1 cellular context compared by ENCODE assay signal in the genomic region with DNA sequence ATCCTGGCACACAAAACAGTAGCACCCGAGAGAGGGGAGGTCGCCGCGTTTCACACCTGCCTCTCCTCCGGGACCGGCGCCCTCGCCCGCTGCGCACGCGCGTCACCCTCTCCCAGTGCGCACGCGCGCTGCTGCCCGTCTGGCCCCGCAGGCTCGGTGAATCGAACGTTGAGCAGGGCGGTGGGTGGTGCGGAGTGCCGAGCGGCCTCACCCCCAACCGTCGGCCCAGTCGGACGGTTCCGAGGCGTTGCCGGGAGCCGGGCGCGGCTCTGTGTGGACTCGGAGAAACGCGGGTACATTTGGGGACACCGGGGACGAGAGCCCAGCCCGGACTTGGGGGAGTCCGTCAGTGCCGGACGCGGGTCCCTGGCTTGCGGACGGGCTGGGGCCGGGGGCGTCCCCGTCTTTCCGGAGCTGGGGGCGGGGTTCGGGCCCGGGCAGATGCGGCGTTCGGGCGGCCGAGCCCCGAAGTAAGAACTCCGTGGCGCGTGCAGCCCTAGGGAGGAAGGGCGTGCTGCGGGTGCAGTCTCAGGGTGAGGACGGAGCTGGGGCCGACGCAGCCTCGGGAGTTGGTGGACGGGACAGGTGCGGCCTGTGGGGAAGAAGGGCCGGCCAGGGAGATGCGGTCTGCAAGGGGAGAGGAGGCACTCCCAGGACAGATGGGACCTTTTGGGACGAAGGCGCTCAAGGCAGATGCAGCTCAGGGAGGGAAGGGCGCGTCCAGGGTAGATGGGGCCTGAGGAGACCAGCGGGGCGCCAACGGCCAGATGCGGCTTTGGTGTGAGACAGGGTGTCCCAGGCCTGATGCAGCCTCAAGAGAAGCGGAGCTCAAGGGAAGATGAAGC.
TF ChIP-seq lines count a peak whose summit lies in the region.

A gene with protein sequence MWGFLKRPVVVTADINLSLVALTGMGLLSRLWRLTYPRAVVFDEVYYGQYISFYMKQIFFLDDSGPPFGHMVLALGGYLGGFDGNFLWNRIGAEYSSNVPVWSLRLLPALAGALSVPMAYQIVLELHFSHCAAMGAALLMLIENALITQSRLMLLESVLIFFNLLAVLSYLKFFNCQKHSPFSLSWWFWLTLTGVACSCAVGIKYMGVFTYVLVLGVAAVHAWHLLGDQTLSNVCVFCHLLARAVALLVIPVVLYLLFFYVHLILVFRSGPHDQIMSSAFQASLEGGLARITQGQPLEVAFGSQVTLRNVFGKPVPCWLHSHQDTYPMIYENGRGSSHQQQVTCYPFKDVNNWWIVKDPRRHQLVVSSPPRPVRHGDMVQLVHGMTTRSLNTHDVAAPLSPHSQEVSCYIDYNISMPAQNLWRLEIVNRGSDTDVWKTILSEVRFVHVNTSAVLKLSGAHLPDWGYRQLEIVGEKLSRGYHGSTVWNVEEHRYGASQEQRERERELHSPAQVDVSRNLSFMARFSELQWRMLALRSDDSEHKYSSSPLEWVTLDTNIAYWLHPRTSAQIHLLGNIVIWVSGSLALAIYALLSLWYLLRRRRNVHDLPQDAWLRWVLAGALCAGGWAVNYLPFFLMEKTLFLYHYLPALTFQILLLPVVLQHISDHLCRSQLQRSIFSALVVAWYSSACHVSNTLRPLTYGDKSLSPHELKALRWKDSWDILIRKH (plus strand): TSS at position 138 of the 845 bp plus-strand sequence. CDS start 1,301 bp downstream, outside the sequence.

TF ChIP-seq in K562, 482 proteins besides CTCF, POLR2A, EP300 and RAD21 (continued from another document):
- TF ChIP-seq, protein P1, sequence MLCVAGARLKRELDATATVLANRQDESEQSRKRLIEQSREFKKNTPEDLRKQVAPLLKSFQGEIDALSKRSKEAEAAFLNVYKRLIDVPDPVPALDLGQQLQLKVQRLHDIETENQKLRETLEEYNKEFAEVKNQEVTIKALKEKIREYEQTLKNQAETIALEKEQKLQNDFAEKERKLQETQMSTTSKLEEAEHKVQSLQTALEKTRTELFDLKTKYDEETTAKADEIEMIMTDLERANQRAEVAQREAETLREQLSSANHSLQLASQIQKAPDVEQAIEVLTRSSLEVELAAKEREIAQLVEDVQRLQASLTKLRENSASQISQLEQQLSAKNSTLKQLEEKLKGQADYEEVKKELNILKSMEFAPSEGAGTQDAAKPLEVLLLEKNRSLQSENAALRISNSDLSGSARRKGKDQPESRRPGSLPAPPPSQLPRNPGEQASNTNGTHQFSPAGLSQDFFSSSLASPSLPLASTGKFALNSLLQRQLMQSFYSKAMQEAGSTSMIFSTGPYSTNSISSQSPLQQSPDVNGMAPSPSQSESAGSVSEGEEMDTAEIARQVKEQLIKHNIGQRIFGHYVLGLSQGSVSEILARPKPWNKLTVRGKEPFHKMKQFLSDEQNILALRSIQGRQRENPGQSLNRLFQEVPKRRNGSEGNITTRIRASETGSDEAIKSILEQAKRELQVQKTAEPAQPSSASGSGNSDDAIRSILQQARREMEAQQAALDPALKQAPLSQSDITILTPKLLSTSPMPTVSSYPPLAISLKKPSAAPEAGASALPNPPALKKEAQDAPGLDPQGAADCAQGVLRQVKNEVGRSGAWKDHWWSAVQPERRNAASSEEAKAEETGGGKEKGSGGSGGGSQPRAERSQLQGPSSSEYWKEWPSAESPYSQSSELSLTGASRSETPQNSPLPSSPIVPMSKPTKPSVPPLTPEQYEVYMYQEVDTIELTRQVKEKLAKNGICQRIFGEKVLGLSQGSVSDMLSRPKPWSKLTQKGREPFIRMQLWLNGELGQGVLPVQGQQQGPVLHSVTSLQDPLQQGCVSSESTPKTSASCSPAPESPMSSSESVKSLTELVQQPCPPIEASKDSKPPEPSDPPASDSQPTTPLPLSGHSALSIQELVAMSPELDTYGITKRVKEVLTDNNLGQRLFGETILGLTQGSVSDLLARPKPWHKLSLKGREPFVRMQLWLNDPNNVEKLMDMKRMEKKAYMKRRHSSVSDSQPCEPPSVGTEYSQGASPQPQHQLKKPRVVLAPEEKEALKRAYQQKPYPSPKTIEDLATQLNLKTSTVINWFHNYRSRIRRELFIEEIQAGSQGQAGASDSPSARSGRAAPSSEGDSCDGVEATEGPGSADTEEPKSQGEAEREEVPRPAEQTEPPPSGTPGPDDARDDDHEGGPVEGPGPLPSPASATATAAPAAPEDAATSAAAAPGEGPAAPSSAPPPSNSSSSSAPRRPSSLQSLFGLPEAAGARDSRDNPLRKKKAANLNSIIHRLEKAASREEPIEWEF (CRISPR knock-in tag; IDR thresholded peaks at IDR 0.05) = no peak
- TF ChIP-seq CCNT2 (IDR thresholded peaks at IDR 0.05; ENCODE audit: borderline replicate concordance, extremely low read depth, insufficient read length, low read depth, low read length) (peak; percentile 51), NBN (IDR thresholded peaks at IDR 0.05; ENCODE audit: low read depth) (no peak), ILF3 (IDR thresholded peaks at IDR 0.05; ENCODE audit: borderline replicate concordance) (no peak), TAF7 (tag; IDR thresholded peaks at IDR 0.05) (no peak), LARP7 (IDR thresholded peaks at IDR 0.05) (no peak), ILK (tag; IDR thresholded peaks at IDR 0.05; ENCODE audit: borderline replicate concordance, low read depth) (no peak), NUFIP1 (IDR thresholded peaks at IDR 0.05; ENCODE audit: partially characterized antibody) (no peak), LEF1 (IDR thresholded peaks at IDR 0.05) (no peak), STAT5B (CRISPR knock-in tag; IDR thresholded peaks at IDR 0.05) (no peak), KAT8 (IDR thresholded peaks at IDR 0.05; ENCODE audit: low read depth) (no peak), PRPF4 (IDR thresholded peaks at IDR 0.05; ENCODE audit: insufficient read depth, low read depth, low read length, poor library complexity, severe bottlenecking) (no peak), ADNP (tag; IDR thresholded peaks at IDR 0.05) (no peak), CREM (IDR thresholded peaks at IDR 0.05; ENCODE audit: low read depth) (peak; percentile 70), CBX8 (IDR thresholded peaks at IDR 0.05; ENCODE audit: borderline replicate concordance, extremely low read depth, low read depth, low read length, poor library complexity, severe bottlenecking) (no peak), CHCHD3 (CRISPR knock-in tag; IDR thresholded peaks at IDR 0.05) (no peak), CHD4 (IDR thresholded peaks at IDR 0.05; ENCODE audit: insufficient read depth, insufficient replicate concordance, low read depth, low read length, poor library complexity, severe bottlenecking) (no peak), SRSF7 (optimal IDR thresholded peaks at IDR 0.05; ENCODE audit: low read depth, low read length) (peak; percentile 17), NCOA6 (IDR thresholded peaks at IDR 0.05) (peak; percentile 88), POLR3A (IDR thresholded peaks at IDR 0.05; ENCODE audit: borderline replicate concordance, extremely low read depth, insufficient read depth, insufficient read length) (no peak), SMC3 (conservative IDR thresholded peaks at IDR 0.05; ENCODE audit: insufficient read depth, low read depth, low read length) (no peak; the same call in 1 of the 2 replicates), RBFOX2 (IDR thresholded peaks at IDR 0.05; ENCODE audit: low read depth, low read length) (peak; percentile 79), NR2C1 (IDR thresholded peaks at IDR 0.05) (no peak), NR2C1 (tag; IDR thresholded peaks at IDR 0.05) (no peak)
- TF ChIP-seq, protein P2, sequence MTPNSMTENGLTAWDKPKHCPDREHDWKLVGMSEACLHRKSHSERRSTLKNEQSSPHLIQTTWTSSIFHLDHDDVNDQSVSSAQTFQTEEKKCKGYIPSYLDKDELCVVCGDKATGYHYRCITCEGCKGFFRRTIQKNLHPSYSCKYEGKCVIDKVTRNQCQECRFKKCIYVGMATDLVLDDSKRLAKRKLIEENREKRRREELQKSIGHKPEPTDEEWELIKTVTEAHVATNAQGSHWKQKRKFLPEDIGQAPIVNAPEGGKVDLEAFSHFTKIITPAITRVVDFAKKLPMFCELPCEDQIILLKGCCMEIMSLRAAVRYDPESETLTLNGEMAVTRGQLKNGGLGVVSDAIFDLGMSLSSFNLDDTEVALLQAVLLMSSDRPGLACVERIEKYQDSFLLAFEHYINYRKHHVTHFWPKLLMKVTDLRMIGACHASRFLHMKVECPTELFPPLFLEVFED (CRISPR knock-in tag; conservative IDR thresholded peaks at IDR 0.05) = no peak
- TF ChIP-seq, protein P3, sequence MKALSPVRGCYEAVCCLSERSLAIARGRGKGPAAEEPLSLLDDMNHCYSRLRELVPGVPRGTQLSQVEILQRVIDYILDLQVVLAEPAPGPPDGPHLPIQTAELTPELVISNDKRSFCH (CRISPR knock-in tag; IDR thresholded peaks at IDR 0.05) = no peak
- TF ChIP-seq, protein P3 (tag; IDR thresholded peaks at IDR 0.05) = no peak
